21 cellular contexts compared by ENCODE assay signal in genomic region chr5:127085371-127085770, GRCh38.
"Had no signal": no experiment of that assay in that cellular context is flagged by ENCODE, and none has a peak within 500 bp of the region (broad histone marks: within the 10 kb centered on the region; RNA-seq: fewer than 3 reads in every experiment).

No MANE protein-coding gene starts in this region.

- H3K27ac Mint-ChIP-seq: activated CD8-positive, alpha-beta T cell treated with anti-CD3 and anti-CD28 coated beads for 36 hours; activated naive CD8-positive, alpha-beta T cell treated with anti-CD3 and anti-CD28 coated beads, Interleukin-2, amount 10 ng/mL, durations not matched to agents 7 days and 5 days; T-helper 1 cell treated with Interleukin-12 subunit alpha and Interleukin-12 subunit beta and Interleukin-4 antibody, amounts not matched to agents 30 μg/mL and 1 μg/mL, for 36 hours had no signal

- ATAC-seq: activated CD4-positive, CD25-positive, alpha-beta regulatory T cell treated with anti-CD3 and anti-CD28 coated beads, Interleukin-2, amount 50 U/mL, for 24 hours; activated CD8-positive, alpha-beta T cell treated with anti-CD3 and anti-CD28 coated beads for 36 hours had no signal

- H3K36me3 Mint-ChIP-seq: activated naive CD8-positive, alpha-beta T cell treated with anti-CD3 and anti-CD28 coated beads, Interleukin-2, amount 10 ng/mL, durations not matched to agents 7 days and 5 days had no signal

- DNase-seq: activated CD4-positive, alpha-beta T cell treated with anti-CD3 and anti-CD28 coated beads for 4 hours; activated CD8-positive, alpha-beta memory T cell treated with anti-CD3 and anti-CD28 coated beads, Interleukin-2, amount 50 U/mL, for 48 hours; activated CD8-positive, alpha-beta T cell treated with anti-CD3 and anti-CD28 coated beads for 36 hours; activated naive CD4-positive, alpha-beta T cell treated with anti-CD3 and anti-CD28 coated beads, Interleukin-2, amount 50 U/mL, for 16 hours; activated naive CD8-positive, alpha-beta T cell treated with anti-CD3 and anti-CD28 coated beads, Interleukin-2, amount 10 ng/mL, durations not matched to agents 7 days and 5 days; activated T-cell treated with anti-CD3 and anti-CD28 coated beads, Interleukin-2, amount 50 U/mL, for 1 hour; adrenal gland; anterior cingulate cortex; central memory CD4-positive, alpha-beta T cell; Karpas-422; MM.1S; NCI-H1105; NCI-H1436; NCI-H1694 treated with DMSO at 0.1 percent for 48 hours; NCI-H2029 treated with DMSO at 0.1 percent for 48 hours; NCI-H446 treated with DMSO at 0.1 percent for 48 hours; NCI-H526 treated with DMSO at 0.1 percent for 48 hours; PC-9; SHP77 treated with DMSO at 0.1 percent for 48 hours had no signal

- H2AFZ ChIP-seq: PC-9 had no signal

- H3K9me3 ChIP-seq: adrenal gland had no signal

- H3K4me2 ChIP-seq: PC-9 had no signal

- H3K27ac ChIP-seq: adrenal gland, PC-9 had no signal

- H3K27me3 ChIP-seq: adrenal gland had no signal

- H3K4me3 ChIP-seq: adrenal gland, PC-9 had no signal

- H3K4me3 Mint-ChIP-seq: activated CD8-positive, alpha-beta T cell treated with anti-CD3 and anti-CD28 coated beads for 36 hours; activated naive CD8-positive, alpha-beta T cell treated with anti-CD3 and anti-CD28 coated beads, Interleukin-2, amount 10 ng/mL, durations not matched to agents 7 days and 5 days; T-helper 1 cell treated with Interleukin-12 subunit alpha and Interleukin-12 subunit beta and Interleukin-4 antibody, amounts not matched to agents 30 μg/mL and 1 μg/mL, for 36 hours had no signal

- H3K27me3 Mint-ChIP-seq: activated CD8-positive, alpha-beta T cell treated with anti-CD3 and anti-CD28 coated beads for 36 hours had no signal

- H3K9me3 Mint-ChIP-seq: activated CD8-positive, alpha-beta T cell treated with anti-CD3 and anti-CD28 coated beads for 36 hours; activated naive CD8-positive, alpha-beta T cell treated with anti-CD3 and anti-CD28 coated beads, Interleukin-2, amount 10 ng/mL, durations not matched to agents 7 days and 5 days; T-helper 1 cell treated with Interleukin-12 subunit alpha and Interleukin-12 subunit beta and Interleukin-4 antibody, amounts not matched to agents 30 μg/mL and 1 μg/mL, for 36 hours had no signal

- H3K4me1 ChIP-seq: adrenal gland had no signal

- H3K36me3 ChIP-seq: adrenal gland had no signal
